1 cellular context compared by ENCODE assay signal in genomic region chr6:26183581-26184408, GRCh38.
A peak's percentile ranks its signal among the peaks of the same experiment; 100 is the strongest.
TF ChIP-seq lines count a peak whose summit lies in the region.

No MANE protein-coding gene starts in this region.

TF ChIP-seq in WTC11, 78 proteins besides CTCF, POLR2A, EP300 and RAD21 (continued from another document):
- TF ChIP-seq AR (CRISPR knock-in tag; IDR thresholded peaks at IDR 0.05) (peak; percentile 51; the same call in 1 of the 2 replicates), NFE2L1 (CRISPR knock-in tag; IDR thresholded peaks at IDR 0.05) (peak; percentile 10; the same call in 1 of the 2 replicates), TEAD4 (CRISPR knock-in tag; IDR thresholded peaks at IDR 0.05) (no peak), KAT7 (CRISPR knock-in tag; IDR thresholded peaks at IDR 0.05; ENCODE audit: borderline replicate concordance) (no peak), CREM (CRISPR knock-in tag; IDR thresholded peaks at IDR 0.05) (0 out of 2 replicates have a peak, but pooled peaks have one; percentile 60), NFYB (CRISPR knock-in tag; conservative IDR thresholded peaks at IDR 0.05; ENCODE audit: low read depth) (peak; percentile 57), MAX (CRISPR knock-in tag; IDR thresholded peaks at IDR 0.05) (peak; percentile 67; the same call in 1 of the 2 replicates), FOXJ3 (CRISPR knock-in tag; IDR thresholded peaks at IDR 0.05; ENCODE audit: borderline replicate concordance) (no peak), ESRRA (CRISPR knock-in tag; IDR thresholded peaks at IDR 0.05; ENCODE audit: borderline replicate concordance) (peak; percentile 40; the same call in 1 of the 2 replicates), ZNF232 (CRISPR knock-in tag; IDR thresholded peaks at IDR 0.05) (0 out of 2 replicates have a peak, but pooled peaks have one; percentile 15), FOXP1 (CRISPR knock-in tag; IDR thresholded peaks at IDR 0.05; ENCODE audit: borderline replicate concordance) (peak; percentile 87; the same call in 1 of the 2 replicates), ZNF671 (CRISPR knock-in tag; IDR thresholded peaks at IDR 0.05) (0 out of 2 replicates have a peak, but pooled peaks have one; percentile 15), NFATC4 (CRISPR knock-in tag; IDR thresholded peaks at IDR 0.05) (0 out of 2 replicates have a peak, but pooled peaks have one; percentile 30)
- TF ChIP-seq, protein P1, sequence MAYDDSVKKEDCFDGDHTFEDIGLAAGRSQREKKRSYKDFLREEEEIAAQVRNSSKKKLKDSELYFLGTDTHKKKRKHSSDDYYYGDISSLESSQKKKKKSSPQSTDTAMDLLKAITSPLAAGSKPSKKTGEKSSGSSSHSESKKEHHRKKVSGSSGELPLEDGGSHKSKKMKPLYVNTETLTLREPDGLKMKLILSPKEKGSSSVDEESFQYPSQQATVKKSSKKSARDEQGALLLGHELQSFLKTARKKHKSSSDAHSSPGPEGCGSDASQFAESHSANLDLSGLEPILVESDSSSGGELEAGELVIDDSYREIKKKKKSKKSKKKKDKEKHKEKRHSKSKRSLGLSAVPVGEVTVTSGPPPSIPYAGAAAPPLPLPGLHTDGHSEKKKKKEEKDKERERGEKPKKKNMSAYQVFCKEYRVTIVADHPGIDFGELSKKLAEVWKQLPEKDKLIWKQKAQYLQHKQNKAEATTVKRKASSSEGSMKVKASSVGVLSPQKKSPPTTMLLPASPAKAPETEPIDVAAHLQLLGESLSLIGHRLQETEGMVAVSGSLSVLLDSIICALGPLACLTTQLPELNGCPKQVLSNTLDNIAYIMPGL (CRISPR knock-in tag; IDR thresholded peaks at IDR 0.05) = 0 out of 2 replicates have a peak, but pooled peaks have one; percentile 53
- TF ChIP-seq, protein P2, sequence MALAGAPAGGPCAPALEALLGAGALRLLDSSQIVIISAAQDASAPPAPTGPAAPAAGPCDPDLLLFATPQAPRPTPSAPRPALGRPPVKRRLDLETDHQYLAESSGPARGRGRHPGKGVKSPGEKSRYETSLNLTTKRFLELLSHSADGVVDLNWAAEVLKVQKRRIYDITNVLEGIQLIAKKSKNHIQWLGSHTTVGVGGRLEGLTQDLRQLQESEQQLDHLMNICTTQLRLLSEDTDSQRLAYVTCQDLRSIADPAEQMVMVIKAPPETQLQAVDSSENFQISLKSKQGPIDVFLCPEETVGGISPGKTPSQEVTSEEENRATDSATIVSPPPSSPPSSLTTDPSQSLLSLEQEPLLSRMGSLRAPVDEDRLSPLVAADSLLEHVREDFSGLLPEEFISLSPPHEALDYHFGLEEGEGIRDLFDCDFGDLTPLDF (CRISPR knock-in tag; IDR thresholded peaks at IDR 0.05) = 0 out of 2 replicates have a peak, but pooled peaks have one; percentile 17
TF ChIP-seq in WTC11: peak in this region for 15.
